Comparison of ENCODE assay signal across 17 cellular contexts in genomic region chr4:130210871-130211270, GRCh38.
DNase-seq lines count a peak whose midpoint lies in the region; FAIRE-seq and TF ChIP-seq lines count a peak whose summit lies in the region.
"Had no signal": no experiment of that assay in that cellular context is flagged by ENCODE, and none has a peak within 500 bp of the region (broad histone marks: within the 10 kb centered on the region; RNA-seq: fewer than 3 reads in every experiment).

No MANE protein-coding gene starts in this region.

- no peaks in the 10 kb centered on the region for H3K4me1 ChIP-seq in endothelial cell of umbilical vein (ENCODE audit: control insufficient read depth, extremely low read depth, insufficient read depth, low read length)
- H3K4me1 ChIP-seq in small intestine (ENCODE audit: control insufficient read depth in 2 of 2, insufficient read depth in 1 of 2, low read depth in 1 of 2, low read length in 1 of 2): no peaks in the 10 kb centered on the region

- no peak for FAIRE-seq in endothelial cell of umbilical vein (lab: Jason Lieb, UNC)
- no peak for FAIRE-seq in small intestine (lab: Jason Lieb, UNC)

- TF ChIP-seq POLR2A in endothelial cell of umbilical vein (IDR thresholded peaks at IDR 0.05; ENCODE audit: low read depth, low read length): no peak

- no peaks in the 10 kb centered on the region for H3K9me1 ChIP-seq in endothelial cell of umbilical vein (replicated peaks; ENCODE audit: control insufficient read depth, extremely low read depth, insufficient read depth, low read length)

- POLR2A ChIA-PET in endothelial cell of umbilical vein (lab: Charles Lee): no interaction called here

- dilution Hi-C loops in endothelial cell of umbilical vein (cut with MboI; ENCODE audit: extremely low pct_ligation_motif_present, low sequenced_read_pairs): no loop called here

- no peaks in the 10 kb centered on the region for H3K27me3 ChIP-seq in endothelial cell of umbilical vein (ENCODE audit: control insufficient read depth in 2 of 2, insufficient read depth in 2 of 2, low read length in 2 of 2)
- H3K27me3 ChIP-seq in small intestine (ENCODE audit: control insufficient read depth in 2 of 2, insufficient read depth in 2 of 2, low read length in 2 of 2): no peaks in the 10 kb centered on the region

- no peak overlapping the region for H2AFZ ChIP-seq in endothelial cell of umbilical vein (ENCODE audit: low read depth, low read length)

- no peak for TF ChIP-seq CTCF in endothelial cell of umbilical vein (IDR thresholded peaks at IDR 0.05; ENCODE audit: extremely low read depth in 1 of 2, insufficient read depth in 1 of 2, low read depth in 1 of 2, low read length in 2 of 2)

- H3K9me3 ChIP-seq in endothelial cell of umbilical vein (replicated peaks; ENCODE audit: control insufficient read depth, insufficient read depth, low read length) (no peaks in the 10 kb centered on the region), small intestine (ENCODE audit: control insufficient read depth, low read depth) (no peaks in the 10 kb centered on the region)
- H3K9me3 ChIP-seq: thoracic aorta had no signal

- no TSS peak for BruUV-seq in endothelial cell of umbilical vein (replicated peaks; lab: Mats Ljungman, UMichigan)

- H4K20me1 ChIP-seq in endothelial cell of umbilical vein (replicated peaks; ENCODE audit: control insufficient read depth, extremely low read depth, insufficient read depth, low read length): no peaks in the 10 kb centered on the region

- H3K36me3 ChIP-seq in endothelial cell of umbilical vein (ENCODE audit: control insufficient read depth in 2 of 2, extremely low read depth in 1 of 2, insufficient read depth in 2 of 2, low read length in 2 of 2): no peaks in the 10 kb centered on the region
- no peaks in the 10 kb centered on the region for H3K36me3 ChIP-seq in small intestine (ENCODE audit: control insufficient read depth in 2 of 2, insufficient read depth in 2 of 2, low read length in 2 of 2)
- H3K36me3 ChIP-seq: thoracic aorta had no signal

- H3K9ac ChIP-seq in endothelial cell of umbilical vein (replicated peaks; ENCODE audit: extremely low read depth, insufficient read depth, low read length): no peak overlapping the region

- H3K27ac ChIP-seq in endothelial cell of umbilical vein (ENCODE audit: insufficient read depth, low read depth, low read length) (no peak overlapping the region), small intestine (ENCODE audit: low read depth in 1 of 2, low read length in 1 of 2) (no peak overlapping the region)
- H3K27ac ChIP-seq: HL-60, thoracic aorta had no signal

- H3K4me3 ChIP-seq in endothelial cell of umbilical vein (replicated peaks in 1 of 3; ENCODE audit: insufficient read depth in 1 of 3, low read depth in 1 of 3, low read length in 3 of 3) (no peak overlapping the region), skeletal muscle cell (ENCODE audit: low read depth, low read length) (no peak overlapping the region), small intestine (ENCODE audit: low read depth in 1 of 2, low read length in 2 of 2) (no peak overlapping the region)
- H3K4me3 ChIP-seq: thoracic aorta had no signal

- DNase-seq in NCI-H1092 treated with DMSO at 0.1 percent for 48 hours (lab: John Stamatoyannopoulos, UW) (peak; percentile 14), NCI-H1092 (lab: John Stamatoyannopoulos, UW) (no peak), NCI-H69 (lab: John Stamatoyannopoulos, UW) (peak; percentile 88), endothelial cell of umbilical vein (ENCODE audit: low read depth, low spot score) (peak; percentile 56), skeletal muscle cell (ENCODE audit: low read depth) (peak; percentile 87), small intestine (no peak), NCI-H2227 (lab: John Stamatoyannopoulos, UW; ENCODE audit: unreplicated experiment) (no peak), putamen (ENCODE audit: low spot score) (no peak)
- DNase-seq: 8988T; activated CD4-positive, CD25-positive, alpha-beta regulatory T cell; activated T-cell treated with anti-CD3 and anti-CD28 coated beads, Interleukin-2, amount 50 U/mL, for 1 hour; aorta; DMS79 treated with DMSO at 0.1 percent for 48 hours; MM.1S; NCI-H524 treated with DMSO at 0.1 percent for 48 hours had no signal

- no peaks in the 10 kb centered on the region for H3K79me2 ChIP-seq in endothelial cell of umbilical vein (ENCODE audit: control insufficient read depth, insufficient read depth, low read length)

- intact Hi-C loops in endothelial cell of umbilical vein (cut with micrococcal nuclease): no loop called here

- WGBS in small intestine, 3 donors: 20 to 24% (median 24%) methylated on average over 1 of the region's 1 CpG

- CTCF ChIA-PET in endothelial cell of umbilical vein (lab: Charles Lee): no interaction called here

- H3K4me2 ChIP-seq in endothelial cell of umbilical vein (ENCODE audit: insufficient read depth, low read length): no peak overlapping the region

TF ChIP-seq in endothelial cell of umbilical vein, 7 proteins besides CTCF, POLR2A, EP300 and RAD21:
- TF ChIP-seq MAX (IDR thresholded peaks at IDR 0.05; ENCODE audit: insufficient read depth, insufficient read length): no peak
TF ChIP-seq in endothelial cell of umbilical vein: peak in this region for 0.

Comparison
In these comparisons a context has a peak if more than half of its experiments do, and no peak if none do; other contexts are left out.
1. DNase-seq: peak in NCI-H1092 treated with DMSO at 0.1 percent for 48 hours (single experiment), NCI-H69 (single experiment), endothelial cell of umbilical vein (single experiment) and skeletal muscle cell (single experiment); none in NCI-H1092 (single experiment), small intestine (single experiment), NCI-H2227 (single experiment) and putamen (single experiment).